8 cellular contexts compared by ENCODE assay signal in the genomic region with DNA sequence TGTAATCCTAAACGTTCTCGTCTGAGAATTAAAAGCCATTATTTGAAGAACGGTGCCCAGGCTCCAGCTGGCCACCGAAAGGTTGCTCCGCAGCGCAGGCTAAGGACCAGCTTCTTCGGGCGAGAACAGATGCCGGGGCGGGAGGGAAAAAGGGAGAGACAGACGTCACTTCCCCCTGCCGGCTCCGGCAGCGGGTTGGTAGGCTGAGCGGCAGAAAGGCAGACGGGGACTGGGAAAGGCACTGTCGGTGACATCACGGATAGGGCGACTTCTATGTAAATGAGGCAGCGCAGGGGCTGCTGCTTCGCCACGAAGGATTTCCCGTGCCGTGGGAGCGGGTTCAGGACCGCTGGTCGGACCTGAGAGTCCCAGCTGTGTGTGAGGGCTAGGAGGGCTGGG.
DNase-seq lines count a peak whose midpoint lies in the region; TF ChIP-seq lines count a peak whose summit lies in the region.
"Not testable (repeated sequence)": the region's sequence is repeated elsewhere in the genome, so short reads cannot be mapped to it uniquely, and the experiment has no call there.

No MANE protein-coding gene starts in this region.

- DNase-seq in DMS53 treated with DMSO at 0.1 percent for 48 hours (lab: John Stamatoyannopoulos, UW; ENCODE audit: unreplicated experiment) (peak; percentile 55), NCI-H1092 (lab: John Stamatoyannopoulos, UW) (peak; percentile 84), SKM-1 (lab: John Stamatoyannopoulos, UW; ENCODE audit: unreplicated experiment) (peak; percentile 27), activated gamma-delta T cell (lab: John Stamatoyannopoulos, UW) (peak; percentile 47), fibroblast of peridontal ligament (ENCODE audit: extremely low read depth) (peak; percentile 71)
- peak; percentile 55 to 62 for DNase-seq in stimulated activated CD8-positive, alpha-beta memory T cell treated with anti-CD3 and anti-CD28 coated beads, Interleukin-7, amount 100 ng/mL, for 1 hour (ENCODE audit: low read depth in 2 of 2)

- not testable (repeated sequence) for H4K20me1 ChIP-seq in neural cell (ENCODE audit: insufficient read depth)

- not testable (repeated sequence) for H3K27me3 ChIP-seq in neural cell (ENCODE audit: insufficient read depth, low read depth, low read length)

- H3K9me3 ChIP-seq in HEK293 (ENCODE audit: control insufficient read depth, insufficient read depth, low read depth, low read length); neural cell (ENCODE audit: low read length): not testable (repeated sequence)

- H3K9me2 ChIP-seq in neural cell (ENCODE audit: insufficient read depth, low read length), result not testable (repeated sequence)

- not testable (repeated sequence) for H3K79me2 ChIP-seq in neural cell (replicated peaks; ENCODE audit: insufficient read depth, low read length)

- peak overlapping the region; percentile 56 for H3K9ac ChIP-seq in neural cell (ENCODE audit: low read length)

- H3F3A ChIP-seq in neural cell (ENCODE audit: insufficient read depth, low read length, poor library complexity, severe bottlenecking), result not testable (repeated sequence)

- H3K36me3 ChIP-seq in HEK293 (ENCODE audit: control insufficient read depth in 2 of 2, insufficient read depth in 1 of 2, low read length in 2 of 2); neural cell (ENCODE audit: insufficient read depth, low read length): not testable (repeated sequence)

- TF ChIP-seq CTCF in HEK293 (tag by site-specific recombination; IDR thresholded peaks at IDR 0.05); neural cell (IDR thresholded peaks at IDR 0.05; ENCODE audit: poor library complexity, severe bottlenecking): not testable (repeated sequence)

- not testable (repeated sequence) for TF ChIP-seq EP300 in neural cell (conservative IDR thresholded peaks at IDR 0.05; ENCODE audit: poor library complexity, severe bottlenecking)

- POLR2A ChIA-PET in HEK293 (lab: Yijun Ruan, JAX), result interaction anchor here (1.0 to 3.4 kb wide), 3 partner anchors 11 to 867 kb away, joined by 3 to 53 read pairs (median 5); no protein-coding TSS in a partner anchor

- peak overlapping the region; percentile 14; the same call in 1 of the 2 replicates for H3K4me3 ChIP-seq in HEK293 (ENCODE audit: low read depth, low read length)
- peak overlapping the region; percentile 53 for H3K4me3 ChIP-seq in neural cell (ENCODE audit: low read length)

- CTCF ChIA-PET in HEK293 (lab: Yijun Ruan, JAX), result not testable (repeated sequence)

- H3K4me2 ChIP-seq in neural cell (ENCODE audit: low read length), result not testable (repeated sequence)

- not testable (repeated sequence) for H3K4me1 ChIP-seq in HEK293 (ENCODE audit: control insufficient read depth, insufficient read depth, low read length)

- not testable (repeated sequence) for TF ChIP-seq RAD21 in neural cell (conservative IDR thresholded peaks at IDR 0.05)

- H3K27ac ChIP-seq in HEK293 (ENCODE audit: extremely low read depth, low read depth, low read length) (peak overlapping the region; percentile 69), neural cell (ENCODE audit: low read length) (peak overlapping the region; percentile 67)

- H2AFZ ChIP-seq in neural cell (ENCODE audit: low read depth, low read length), result not testable (repeated sequence)

TF ChIP-seq in HEK293, 187 proteins besides CTCF, POLR2A, EP300 and RAD21:
- TF ChIP-seq ZBTB21 (tag by site-specific recombination; IDR thresholded peaks at IDR 0.05) (peak; percentile 76), ZNF76 (tag by site-specific recombination; IDR thresholded peaks at IDR 0.05; ENCODE audit: borderline replicate concordance, low read depth) (peak; percentile 55), ZNF335 (tag by site-specific recombination; conservative IDR thresholded peaks at IDR 0.05) (0 out of 2 replicates have a peak, but pooled peaks have one; percentile 30), SP2 (tag by site-specific recombination; IDR thresholded peaks at IDR 0.05) (peak; percentile 75), FEZF1 (tag by site-specific recombination; IDR thresholded peaks at IDR 0.05) (peak; percentile 89), ATF2 (tag by site-specific recombination; IDR thresholded peaks at IDR 0.05; ENCODE audit: low read depth) (peak; percentile 85), ZNF629 (tag by site-specific recombination; IDR thresholded peaks at IDR 0.05) (peak; percentile 81), ZBTB8A (tag by site-specific recombination; IDR thresholded peaks at IDR 0.05) (0 out of 2 replicates have a peak, but pooled peaks have one; percentile 26)

TF ChIP-seq in neural cell, 6 proteins besides CTCF, POLR2A, EP300 and RAD21:
- TF ChIP-seq, protein P1, sequence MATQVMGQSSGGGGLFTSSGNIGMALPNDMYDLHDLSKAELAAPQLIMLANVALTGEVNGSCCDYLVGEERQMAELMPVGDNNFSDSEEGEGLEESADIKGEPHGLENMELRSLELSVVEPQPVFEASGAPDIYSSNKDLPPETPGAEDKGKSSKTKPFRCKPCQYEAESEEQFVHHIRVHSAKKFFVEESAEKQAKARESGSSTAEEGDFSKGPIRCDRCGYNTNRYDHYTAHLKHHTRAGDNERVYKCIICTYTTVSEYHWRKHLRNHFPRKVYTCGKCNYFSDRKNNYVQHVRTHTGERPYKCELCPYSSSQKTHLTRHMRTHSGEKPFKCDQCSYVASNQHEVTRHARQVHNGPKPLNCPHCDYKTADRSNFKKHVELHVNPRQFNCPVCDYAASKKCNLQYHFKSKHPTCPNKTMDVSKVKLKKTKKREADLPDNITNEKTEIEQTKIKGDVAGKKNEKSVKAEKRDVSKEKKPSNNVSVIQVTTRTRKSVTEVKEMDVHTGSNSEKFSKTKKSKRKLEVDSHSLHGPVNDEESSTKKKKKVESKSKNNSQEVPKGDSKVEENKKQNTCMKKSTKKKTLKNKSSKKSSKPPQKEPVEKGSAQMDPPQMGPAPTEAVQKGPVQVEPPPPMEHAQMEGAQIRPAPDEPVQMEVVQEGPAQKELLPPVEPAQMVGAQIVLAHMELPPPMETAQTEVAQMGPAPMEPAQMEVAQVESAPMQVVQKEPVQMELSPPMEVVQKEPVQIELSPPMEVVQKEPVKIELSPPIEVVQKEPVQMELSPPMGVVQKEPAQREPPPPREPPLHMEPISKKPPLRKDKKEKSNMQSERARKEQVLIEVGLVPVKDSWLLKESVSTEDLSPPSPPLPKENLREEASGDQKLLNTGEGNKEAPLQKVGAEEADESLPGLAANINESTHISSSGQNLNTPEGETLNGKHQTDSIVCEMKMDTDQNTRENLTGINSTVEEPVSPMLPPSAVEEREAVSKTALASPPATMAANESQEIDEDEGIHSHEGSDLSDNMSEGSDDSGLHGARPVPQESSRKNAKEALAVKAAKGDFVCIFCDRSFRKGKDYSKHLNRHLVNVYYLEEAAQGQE (IDR thresholded peaks at IDR 0.05; ENCODE audit: borderline replicate concordance), result peak; percentile 52
- TF ChIP-seq POLR2AphosphoS5 (IDR thresholded peaks at IDR 0.05), result peak; percentile 83
- TF ChIP-seq TAF1 (IDR thresholded peaks at IDR 0.05; ENCODE audit: low read depth), result peak; percentile 72
TF ChIP-seq in neural cell: peak in this region for 3; not testable (repeated sequence) for 3.

Comparison
In these comparisons a context has a peak if more than half of its experiments do, and no peak if none do; other contexts are left out.
1. Peak in every context shown above with its lines: DNase-seq, H3K4me3 ChIP-seq and H3K27ac ChIP-seq.
2. DNase-seq: peak in every context shown above with its lines; median percentile 84 in NCI-H1092; 71 in fibroblast of peridontal ligament; 58 in stimulated activated CD8-positive, alpha-beta memory T cell treated with anti-CD3 and anti-CD28 coated beads, Interleukin-7, amount 100 ng/mL, for 1 hour; 55 in DMS53 treated with DMSO at 0.1 percent for 48 hours; 47 in activated gamma-delta T cell; 27 in SKM-1.